Comparison of ENCODE assay signal across 1 cellular context in the genomic region with DNA sequence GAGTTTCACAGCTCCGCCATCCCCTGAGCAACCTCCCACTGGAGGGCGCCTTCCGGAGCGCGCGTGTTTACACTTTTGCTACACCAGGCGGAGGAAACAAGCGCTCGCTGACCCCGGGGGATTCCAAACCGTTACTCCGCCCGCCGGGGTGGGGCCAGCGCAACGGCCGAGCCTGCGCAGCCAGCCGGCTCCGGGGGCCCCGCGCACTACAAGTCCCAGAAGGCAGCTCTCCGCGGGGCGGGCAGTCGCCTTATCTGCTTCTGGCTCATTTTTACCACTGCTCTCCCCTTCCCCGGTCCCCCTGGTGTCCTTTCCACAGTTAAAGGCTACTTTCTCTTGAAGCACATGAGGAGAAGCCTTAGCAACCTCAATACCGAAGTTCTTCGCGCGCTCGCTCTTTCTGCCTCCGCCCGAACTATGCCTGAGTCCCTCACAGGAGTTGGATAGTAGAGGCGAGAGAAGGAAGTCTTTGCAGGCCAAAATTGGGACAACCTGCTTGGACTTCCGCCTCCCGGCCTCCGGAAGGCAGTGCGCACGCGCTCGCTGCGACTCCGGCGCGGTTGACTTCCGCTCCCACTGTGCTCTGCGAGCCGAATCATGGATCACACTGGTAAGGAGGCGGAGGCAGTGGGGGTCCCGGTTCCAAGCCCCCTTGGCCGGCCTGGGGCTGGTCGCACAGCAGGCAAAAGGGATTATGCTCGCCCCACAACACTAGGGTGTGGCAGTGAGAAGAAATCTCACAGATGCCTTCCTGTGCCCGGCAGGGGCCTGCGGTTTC.
TF ChIP-seq lines count a peak whose summit lies in the region.

A gene with protein sequence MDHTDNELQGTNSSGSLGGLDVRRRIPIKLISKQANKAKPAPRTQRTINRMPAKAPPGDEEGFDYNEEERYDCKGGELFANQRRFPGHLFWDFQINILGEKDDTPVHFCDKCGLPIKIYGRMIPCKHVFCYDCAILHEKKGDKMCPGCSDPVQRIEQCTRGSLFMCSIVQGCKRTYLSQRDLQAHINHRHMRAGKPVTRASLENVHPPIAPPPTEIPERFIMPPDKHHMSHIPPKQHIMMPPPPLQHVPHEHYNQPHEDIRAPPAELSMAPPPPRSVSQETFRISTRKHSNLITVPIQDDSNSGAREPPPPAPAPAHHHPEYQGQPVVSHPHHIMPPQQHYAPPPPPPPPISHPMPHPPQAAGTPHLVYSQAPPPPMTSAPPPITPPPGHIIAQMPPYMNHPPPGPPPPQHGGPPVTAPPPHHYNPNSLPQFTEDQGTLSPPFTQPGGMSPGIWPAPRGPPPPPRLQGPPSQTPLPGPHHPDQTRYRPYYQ (plus strand): TSS at position 576 of the 778 bp plus-strand sequence. CDS start 22 bp downstream, at position 598.

TF ChIP-seq in HepG2, 621 proteins besides CTCF, POLR2A, EP300 and RAD21 (continued from another document and continues in another):
- TF ChIP-seq, protein P1, sequence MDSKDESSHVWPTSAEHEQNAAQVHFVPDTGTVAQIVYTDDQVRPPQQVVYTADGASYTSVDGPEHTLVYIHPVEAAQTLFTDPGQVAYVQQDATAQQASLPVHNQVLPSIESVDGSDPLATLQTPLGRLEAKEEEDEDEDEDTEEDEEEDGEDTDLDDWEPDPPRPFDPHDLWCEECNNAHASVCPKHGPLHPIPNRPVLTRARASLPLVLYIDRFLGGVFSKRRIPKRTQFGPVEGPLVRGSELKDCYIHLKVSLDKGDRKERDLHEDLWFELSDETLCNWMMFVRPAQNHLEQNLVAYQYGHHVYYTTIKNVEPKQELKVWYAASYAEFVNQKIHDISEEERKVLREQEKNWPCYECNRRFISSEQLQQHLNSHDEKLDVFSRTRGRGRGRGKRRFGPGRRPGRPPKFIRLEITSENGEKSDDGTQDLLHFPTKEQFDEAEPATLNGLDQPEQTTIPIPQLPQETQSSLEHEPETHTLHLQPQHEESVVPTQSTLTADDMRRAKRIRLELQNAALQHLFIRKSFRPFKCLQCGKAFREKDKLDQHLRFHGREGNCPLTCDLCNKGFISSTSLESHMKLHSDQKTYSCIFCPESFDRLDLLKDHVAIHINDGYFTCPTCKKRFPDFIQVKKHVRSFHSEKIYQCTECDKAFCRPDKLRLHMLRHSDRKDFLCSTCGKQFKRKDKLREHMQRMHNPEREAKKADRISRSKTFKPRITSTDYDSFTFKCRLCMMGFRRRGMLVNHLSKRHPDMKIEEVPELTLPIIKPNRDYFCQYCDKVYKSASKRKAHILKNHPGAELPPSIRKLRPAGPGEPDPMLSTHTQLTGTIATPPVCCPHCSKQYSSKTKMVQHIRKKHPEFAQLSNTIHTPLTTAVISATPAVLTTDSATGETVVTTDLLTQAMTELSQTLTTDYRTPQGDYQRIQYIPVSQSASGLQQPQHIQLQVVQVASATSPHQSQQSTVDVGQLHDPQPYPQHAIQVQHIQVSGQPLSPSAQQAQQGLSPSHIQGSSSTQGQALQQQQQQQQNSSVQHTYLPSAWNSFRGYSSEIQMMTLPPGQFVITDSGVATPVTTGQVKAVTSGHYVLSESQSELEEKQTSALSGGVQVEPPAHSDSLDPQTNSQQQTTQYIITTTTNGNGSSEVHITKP (CRISPR knock-in tag; IDR thresholded peaks at IDR 0.05; ENCODE audit: low read depth), result no peak
- TF ChIP-seq CEBPB (IDR thresholded peaks at IDR 0.05; ENCODE audit: borderline replicate concordance, low read depth, low read length), result no peak
- TF ChIP-seq TCF7 (IDR thresholded peaks at IDR 0.05; ENCODE audit: low read depth), result no peak
- peak; percentile 97 for TF ChIP-seq ZFX (CRISPR knock-in tag; IDR thresholded peaks at IDR 0.05; ENCODE audit: low read depth)
- peak; percentile 54; the same call in 1 of the 2 replicates for TF ChIP-seq ZNF274 (CRISPR knock-in tag; IDR thresholded peaks at IDR 0.05)
- peak; percentile 82 for TF ChIP-seq ZEB1 (IDR thresholded peaks at IDR 0.05; ENCODE audit: insufficient replicate concordance, low read depth)
- TF ChIP-seq ZNF782 (CRISPR knock-in tag; IDR thresholded peaks at IDR 0.05; ENCODE audit: borderline replicate concordance), result no peak
- peak; percentile 92 for TF ChIP-seq ZNF205 (CRISPR knock-in tag; IDR thresholded peaks at IDR 0.05)
- TF ChIP-seq SOX6 (IDR thresholded peaks at IDR 0.05), result no peak
- TF ChIP-seq SOX6 (CRISPR knock-in tag; IDR thresholded peaks at IDR 0.05), result peak; percentile 69
- no peak for TF ChIP-seq ZNF660 (CRISPR knock-in tag; IDR thresholded peaks at IDR 0.05; ENCODE audit: borderline replicate concordance, low read depth)
- TF ChIP-seq TOPORS (CRISPR knock-in tag; IDR thresholded peaks at IDR 0.05), result no peak
- TF ChIP-seq ISX (CRISPR knock-in tag; conservative IDR thresholded peaks at IDR 0.05), result no peak
- TF ChIP-seq MAFG (CRISPR knock-in tag; IDR thresholded peaks at IDR 0.05), result no peak
- TF ChIP-seq, protein P2, sequence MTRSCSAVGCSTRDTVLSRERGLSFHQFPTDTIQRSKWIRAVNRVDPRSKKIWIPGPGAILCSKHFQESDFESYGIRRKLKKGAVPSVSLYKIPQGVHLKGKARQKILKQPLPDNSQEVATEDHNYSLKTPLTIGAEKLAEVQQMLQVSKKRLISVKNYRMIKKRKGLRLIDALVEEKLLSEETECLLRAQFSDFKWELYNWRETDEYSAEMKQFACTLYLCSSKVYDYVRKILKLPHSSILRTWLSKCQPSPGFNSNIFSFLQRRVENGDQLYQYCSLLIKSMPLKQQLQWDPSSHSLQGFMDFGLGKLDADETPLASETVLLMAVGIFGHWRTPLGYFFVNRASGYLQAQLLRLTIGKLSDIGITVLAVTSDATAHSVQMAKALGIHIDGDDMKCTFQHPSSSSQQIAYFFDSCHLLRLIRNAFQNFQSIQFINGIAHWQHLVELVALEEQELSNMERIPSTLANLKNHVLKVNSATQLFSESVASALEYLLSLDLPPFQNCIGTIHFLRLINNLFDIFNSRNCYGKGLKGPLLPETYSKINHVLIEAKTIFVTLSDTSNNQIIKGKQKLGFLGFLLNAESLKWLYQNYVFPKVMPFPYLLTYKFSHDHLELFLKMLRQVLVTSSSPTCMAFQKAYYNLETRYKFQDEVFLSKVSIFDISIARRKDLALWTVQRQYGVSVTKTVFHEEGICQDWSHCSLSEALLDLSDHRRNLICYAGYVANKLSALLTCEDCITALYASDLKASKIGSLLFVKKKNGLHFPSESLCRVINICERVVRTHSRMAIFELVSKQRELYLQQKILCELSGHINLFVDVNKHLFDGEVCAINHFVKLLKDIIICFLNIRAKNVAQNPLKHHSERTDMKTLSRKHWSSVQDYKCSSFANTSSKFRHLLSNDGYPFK (CRISPR knock-in tag; IDR thresholded peaks at IDR 0.05; ENCODE audit: borderline replicate concordance), result peak; percentile 77; the same call in 1 of the 2 replicates
- 0 out of 2 replicates have a peak, but pooled peaks have one; percentile 47 for TF ChIP-seq ZNF713 (CRISPR knock-in tag; IDR thresholded peaks at IDR 0.05)
- TF ChIP-seq KMT2A (CRISPR knock-in tag; IDR thresholded peaks at IDR 0.05), result peak; percentile 18; the same call in 1 of the 2 replicates
- no peak for TF ChIP-seq ZNF781 (CRISPR knock-in tag; IDR thresholded peaks at IDR 0.05; ENCODE audit: borderline replicate concordance, not compliant biosample characterization)
- peak; percentile 56; the same call in 1 of the 2 replicates for TF ChIP-seq ZNF788 (CRISPR knock-in tag; IDR thresholded peaks at IDR 0.05; ENCODE audit: borderline replicate concordance)
- TF ChIP-seq MED13 (CRISPR knock-in tag; IDR thresholded peaks at IDR 0.05), result 0 out of 2 replicates have a peak, but pooled peaks have one; percentile 36
- TF ChIP-seq ZNF235 (CRISPR knock-in tag; IDR thresholded peaks at IDR 0.05; ENCODE audit: borderline replicate concordance), result no peak
- peak; percentile 58; the same call in 1 of the 2 replicates for TF ChIP-seq ZNF878 (CRISPR knock-in tag; IDR thresholded peaks at IDR 0.05)
- peak; percentile 67; the same call in 1 of the 2 replicates for TF ChIP-seq JUND (CRISPR knock-in tag; IDR thresholded peaks at IDR 0.05)
- TF ChIP-seq SP2 (CRISPR knock-in tag; IDR thresholded peaks at IDR 0.05), result peak; percentile 22; the same call in 1 of the 2 replicates
- no peak for TF ChIP-seq ZSCAN9 (CRISPR knock-in tag; IDR thresholded peaks at IDR 0.05; ENCODE audit: borderline replicate concordance)
- TF ChIP-seq ZFYVE20 (CRISPR knock-in tag; IDR thresholded peaks at IDR 0.05; ENCODE audit: borderline replicate concordance, low read depth), result no peak
- TF ChIP-seq TCF7L2 (IDR thresholded peaks at IDR 0.05; ENCODE audit: low read depth, low read length), result no peak
- TF ChIP-seq SCMH1 (CRISPR knock-in tag; IDR thresholded peaks at IDR 0.05; ENCODE audit: borderline replicate concordance), result no peak
- no peak for TF ChIP-seq ARID2 (CRISPR knock-in tag; IDR thresholded peaks at IDR 0.05; ENCODE audit: borderline replicate concordance)
- peak; percentile 67 for TF ChIP-seq TSC22D2 (CRISPR knock-in tag; IDR thresholded peaks at IDR 0.05; ENCODE audit: borderline replicate concordance)
- TF ChIP-seq BCL6 (CRISPR knock-in tag; IDR thresholded peaks at IDR 0.05), result 0 out of 2 replicates have a peak, but pooled peaks have one; percentile 56
- TF ChIP-seq ZNF136 (CRISPR knock-in tag; IDR thresholded peaks at IDR 0.05; ENCODE audit: low read depth), result 0 out of 2 replicates have a peak, but pooled peaks have one; percentile 75
- TF ChIP-seq, protein P3, sequence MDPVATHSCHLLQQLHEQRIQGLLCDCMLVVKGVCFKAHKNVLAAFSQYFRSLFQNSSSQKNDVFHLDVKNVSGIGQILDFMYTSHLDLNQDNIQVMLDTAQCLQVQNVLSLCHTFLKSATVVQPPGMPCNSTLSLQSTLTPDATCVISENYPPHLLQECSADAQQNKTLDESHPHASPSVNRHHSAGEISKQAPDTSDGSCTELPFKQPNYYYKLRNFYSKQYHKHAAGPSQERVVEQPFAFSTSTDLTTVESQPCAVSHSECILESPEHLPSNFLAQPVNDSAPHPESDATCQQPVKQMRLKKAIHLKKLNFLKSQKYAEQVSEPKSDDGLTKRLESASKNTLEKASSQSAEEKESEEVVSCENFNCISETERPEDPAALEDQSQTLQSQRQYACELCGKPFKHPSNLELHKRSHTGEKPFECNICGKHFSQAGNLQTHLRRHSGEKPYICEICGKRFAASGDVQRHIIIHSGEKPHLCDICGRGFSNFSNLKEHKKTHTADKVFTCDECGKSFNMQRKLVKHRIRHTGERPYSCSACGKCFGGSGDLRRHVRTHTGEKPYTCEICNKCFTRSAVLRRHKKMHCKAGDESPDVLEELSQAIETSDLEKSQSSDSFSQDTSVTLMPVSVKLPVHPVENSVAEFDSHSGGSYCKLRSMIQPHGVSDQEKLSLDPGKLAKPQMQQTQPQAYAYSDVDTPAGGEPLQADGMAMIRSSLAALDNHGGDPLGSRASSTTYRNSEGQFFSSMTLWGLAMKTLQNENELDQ (CRISPR knock-in tag; IDR thresholded peaks at IDR 0.05; ENCODE audit: borderline replicate concordance), result no peak
- TF ChIP-seq NFE2L1 (CRISPR knock-in tag; IDR thresholded peaks at IDR 0.05; ENCODE audit: borderline replicate concordance), result no peak
- no peak; the same call in 1 of the 2 replicates for TF ChIP-seq SP140L (CRISPR knock-in tag; IDR thresholded peaks at IDR 0.05; ENCODE audit: borderline replicate concordance)
- TF ChIP-seq, protein P4, sequence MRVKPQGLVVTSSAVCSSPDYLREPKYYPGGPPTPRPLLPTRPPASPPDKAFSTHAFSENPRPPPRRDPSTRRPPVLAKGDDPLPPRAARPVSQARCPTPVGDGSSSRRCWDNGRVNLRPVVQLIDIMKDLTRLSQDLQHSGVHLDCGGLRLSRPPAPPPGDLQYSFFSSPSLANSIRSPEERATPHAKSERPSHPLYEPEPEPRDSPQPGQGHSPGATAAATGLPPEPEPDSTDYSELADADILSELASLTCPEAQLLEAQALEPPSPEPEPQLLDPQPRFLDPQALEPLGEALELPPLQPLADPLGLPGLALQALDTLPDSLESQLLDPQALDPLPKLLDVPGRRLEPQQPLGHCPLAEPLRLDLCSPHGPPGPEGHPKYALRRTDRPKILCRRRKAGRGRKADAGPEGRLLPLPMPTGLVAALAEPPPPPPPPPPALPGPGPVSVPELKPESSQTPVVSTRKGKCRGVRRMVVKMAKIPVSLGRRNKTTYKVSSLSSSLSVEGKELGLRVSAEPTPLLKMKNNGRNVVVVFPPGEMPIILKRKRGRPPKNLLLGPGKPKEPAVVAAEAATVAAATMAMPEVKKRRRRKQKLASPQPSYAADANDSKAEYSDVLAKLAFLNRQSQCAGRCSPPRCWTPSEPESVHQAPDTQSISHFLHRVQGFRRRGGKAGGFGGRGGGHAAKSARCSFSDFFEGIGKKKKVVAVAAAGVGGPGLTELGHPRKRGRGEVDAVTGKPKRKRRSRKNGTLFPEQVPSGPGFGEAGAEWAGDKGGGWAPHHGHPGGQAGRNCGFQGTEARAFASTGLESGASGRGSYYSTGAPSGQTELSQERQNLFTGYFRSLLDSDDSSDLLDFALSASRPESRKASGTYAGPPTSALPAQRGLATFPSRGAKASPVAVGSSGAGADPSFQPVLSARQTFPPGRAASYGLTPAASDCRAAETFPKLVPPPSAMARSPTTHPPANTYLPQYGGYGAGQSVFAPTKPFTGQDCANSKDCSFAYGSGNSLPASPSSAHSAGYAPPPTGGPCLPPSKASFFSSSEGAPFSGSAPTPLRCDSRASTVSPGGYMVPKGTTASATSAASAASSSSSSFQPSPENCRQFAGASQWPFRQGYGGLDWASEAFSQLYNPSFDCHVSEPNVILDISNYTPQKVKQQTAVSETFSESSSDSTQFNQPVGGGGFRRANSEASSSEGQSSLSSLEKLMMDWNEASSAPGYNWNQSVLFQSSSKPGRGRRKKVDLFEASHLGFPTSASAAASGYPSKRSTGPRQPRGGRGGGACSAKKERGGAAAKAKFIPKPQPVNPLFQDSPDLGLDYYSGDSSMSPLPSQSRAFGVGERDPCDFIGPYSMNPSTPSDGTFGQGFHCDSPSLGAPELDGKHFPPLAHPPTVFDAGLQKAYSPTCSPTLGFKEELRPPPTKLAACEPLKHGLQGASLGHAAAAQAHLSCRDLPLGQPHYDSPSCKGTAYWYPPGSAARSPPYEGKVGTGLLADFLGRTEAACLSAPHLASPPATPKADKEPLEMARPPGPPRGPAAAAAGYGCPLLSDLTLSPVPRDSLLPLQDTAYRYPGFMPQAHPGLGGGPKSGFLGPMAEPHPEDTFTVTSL (CRISPR knock-in tag; IDR thresholded peaks at IDR 0.05; ENCODE audit: borderline replicate concordance), result peak; percentile 71; the same call in 1 of the 2 replicates
- 0 out of 2 replicates have a peak, but pooled peaks have one; percentile 61 for TF ChIP-seq HOXD1 (CRISPR knock-in tag; IDR thresholded peaks at IDR 0.05)
- TF ChIP-seq NPAS2 (CRISPR knock-in tag; IDR thresholded peaks at IDR 0.05; ENCODE audit: borderline replicate concordance), result no peak
- no peak for TF ChIP-seq SRSF1 (optimal IDR thresholded peaks at IDR 0.05; ENCODE audit: low read depth, low read length)
- TF ChIP-seq FOXK2 (IDR thresholded peaks at IDR 0.05), result peak; percentile 97
- TF ChIP-seq, protein P5, sequence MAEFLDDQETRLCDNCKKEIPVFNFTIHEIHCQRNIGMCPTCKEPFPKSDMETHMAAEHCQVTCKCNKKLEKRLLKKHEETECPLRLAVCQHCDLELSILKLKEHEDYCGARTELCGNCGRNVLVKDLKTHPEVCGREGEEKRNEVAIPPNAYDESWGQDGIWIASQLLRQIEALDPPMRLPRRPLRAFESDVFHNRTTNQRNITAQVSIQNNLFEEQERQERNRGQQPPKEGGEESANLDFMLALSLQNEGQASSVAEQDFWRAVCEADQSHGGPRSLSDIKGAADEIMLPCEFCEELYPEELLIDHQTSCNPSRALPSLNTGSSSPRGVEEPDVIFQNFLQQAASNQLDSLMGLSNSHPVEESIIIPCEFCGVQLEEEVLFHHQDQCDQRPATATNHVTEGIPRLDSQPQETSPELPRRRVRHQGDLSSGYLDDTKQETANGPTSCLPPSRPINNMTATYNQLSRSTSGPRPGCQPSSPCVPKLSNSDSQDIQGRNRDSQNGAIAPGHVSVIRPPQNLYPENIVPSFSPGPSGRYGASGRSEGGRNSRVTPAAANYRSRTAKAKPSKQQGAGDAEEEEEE (CRISPR knock-in tag; IDR thresholded peaks at IDR 0.05; ENCODE audit: borderline replicate concordance), result no peak
- TF ChIP-seq CBFB (CRISPR knock-in tag; IDR thresholded peaks at IDR 0.05), result no peak
- TF ChIP-seq HOXA9 (CRISPR knock-in tag; IDR thresholded peaks at IDR 0.05; ENCODE audit: borderline replicate concordance), result no peak
